ENCODE assay signal across 1 cellular context in the genomic region with DNA sequence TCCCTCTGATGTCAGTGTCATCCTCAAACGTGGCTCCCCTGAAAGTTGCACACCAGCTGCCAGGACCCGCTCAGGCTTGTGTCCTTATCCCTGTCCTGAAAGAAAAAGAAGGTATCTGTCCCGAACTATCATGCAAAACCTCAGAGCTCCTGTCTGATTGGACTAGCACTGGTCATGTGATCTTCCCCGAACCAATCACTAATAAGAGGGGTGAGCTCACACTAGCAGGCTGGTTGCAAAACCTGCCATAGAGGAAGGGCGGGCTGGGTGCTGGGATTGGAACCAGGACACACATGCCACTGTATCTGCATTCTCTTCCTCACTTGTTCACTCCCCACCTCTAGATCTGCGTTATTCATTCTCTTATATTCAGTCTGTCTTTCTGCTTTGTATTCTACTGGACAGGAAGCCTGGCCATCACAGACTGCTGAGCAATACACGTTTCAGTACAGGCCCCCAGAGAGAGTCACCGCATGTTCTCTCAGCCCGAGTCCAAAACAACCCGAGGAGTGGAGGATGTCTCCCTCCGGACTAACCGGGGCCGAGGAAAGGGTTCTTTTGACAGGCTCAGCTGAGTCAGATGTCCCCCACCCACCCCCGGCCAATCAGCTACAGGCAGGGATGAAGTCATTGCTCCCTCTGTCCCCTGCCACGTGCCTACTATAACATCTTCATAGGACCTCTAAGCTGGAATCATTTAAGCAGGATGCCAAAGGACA.
TF ChIP-seq lines count a peak whose summit lies in the region.

No MANE protein-coding gene starts in this region.

TF ChIP-seq in K562, 482 proteins besides CTCF, POLR2A, EP300 and RAD21 (continues in another document):
- TF ChIP-seq, protein P1, sequence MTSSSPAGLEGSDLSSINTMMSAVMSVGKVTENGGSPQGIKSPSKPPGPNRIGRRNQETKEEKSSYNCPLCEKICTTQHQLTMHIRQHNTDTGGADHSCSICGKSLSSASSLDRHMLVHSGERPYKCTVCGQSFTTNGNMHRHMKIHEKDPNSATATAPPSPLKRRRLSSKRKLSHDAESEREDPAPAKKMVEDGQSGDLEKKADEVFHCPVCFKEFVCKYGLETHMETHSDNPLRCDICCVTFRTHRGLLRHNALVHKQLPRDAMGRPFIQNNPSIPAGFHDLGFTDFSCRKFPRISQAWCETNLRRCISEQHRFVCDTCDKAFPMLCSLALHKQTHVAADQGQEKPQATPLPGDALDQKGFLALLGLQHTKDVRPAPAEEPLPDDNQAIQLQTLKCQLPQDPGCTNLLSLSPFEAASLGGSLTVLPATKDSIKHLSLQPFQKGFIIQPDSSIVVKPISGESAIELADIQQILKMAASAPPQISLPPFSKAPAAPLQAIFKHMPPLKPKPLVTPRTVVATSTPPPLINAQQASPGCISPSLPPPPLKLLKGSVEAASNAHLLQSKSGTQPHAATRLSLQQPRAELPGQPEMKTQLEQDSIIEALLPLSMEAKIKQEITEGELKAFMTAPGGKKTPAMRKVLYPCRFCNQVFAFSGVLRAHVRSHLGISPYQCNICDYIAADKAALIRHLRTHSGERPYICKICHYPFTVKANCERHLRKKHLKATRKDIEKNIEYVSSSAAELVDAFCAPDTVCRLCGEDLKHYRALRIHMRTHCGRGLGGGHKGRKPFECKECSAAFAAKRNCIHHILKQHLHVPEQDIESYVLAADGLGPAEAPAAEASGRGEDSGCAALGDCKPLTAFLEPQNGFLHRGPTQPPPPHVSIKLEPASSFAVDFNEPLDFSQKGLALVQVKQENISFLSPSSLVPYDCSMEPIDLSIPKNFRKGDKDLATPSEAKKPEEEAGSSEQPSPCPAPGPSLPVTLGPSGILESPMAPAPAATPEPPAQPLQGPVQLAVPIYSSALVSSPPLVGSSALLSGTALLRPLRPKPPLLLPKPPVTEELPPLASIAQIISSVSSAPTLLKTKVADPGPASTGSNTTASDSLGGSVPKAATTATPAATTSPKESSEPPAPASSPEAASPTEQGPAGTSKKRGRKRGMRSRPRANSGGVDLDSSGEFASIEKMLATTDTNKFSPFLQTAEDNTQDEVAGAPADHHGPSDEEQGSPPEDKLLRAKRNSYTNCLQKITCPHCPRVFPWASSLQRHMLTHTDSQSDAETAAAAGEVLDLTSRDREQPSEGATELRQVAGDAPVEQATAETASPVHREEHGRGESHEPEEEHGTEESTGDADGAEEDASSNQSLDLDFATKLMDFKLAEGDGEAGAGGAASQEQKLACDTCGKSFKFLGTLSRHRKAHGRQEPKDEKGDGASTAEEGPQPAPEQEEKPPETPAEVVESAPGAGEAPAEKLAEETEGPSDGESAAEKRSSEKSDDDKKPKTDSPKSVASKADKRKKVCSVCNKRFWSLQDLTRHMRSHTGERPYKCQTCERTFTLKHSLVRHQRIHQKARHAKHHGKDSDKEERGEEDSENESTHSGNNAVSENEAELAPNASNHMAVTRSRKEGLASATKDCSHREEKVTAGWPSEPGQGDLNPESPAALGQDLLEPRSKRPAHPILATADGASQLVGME (CRISPR knock-in tag; IDR thresholded peaks at IDR 0.05): no peak
- peak; percentile 95 for TF ChIP-seq NFYB (IDR thresholded peaks at IDR 0.05; ENCODE audit: extremely low read depth, insufficient read length)
- TF ChIP-seq MEIS2 (IDR thresholded peaks at IDR 0.05; ENCODE audit: partially characterized antibody): no peak
- TF ChIP-seq ZZZ3 (IDR thresholded peaks at IDR 0.05): no peak
- TF ChIP-seq NR2C2 (CRISPR knock-in tag; IDR thresholded peaks at IDR 0.05): 0 out of 2 replicates have a peak, but pooled peaks have one; percentile 16
- no peak for TF ChIP-seq NR2C2 (tag; IDR thresholded peaks at IDR 0.05)
- peak; percentile 35 for TF ChIP-seq CBFA2T2 (conservative IDR thresholded peaks at IDR 0.05)
- TF ChIP-seq HSF4 (CRISPR knock-in tag; IDR thresholded peaks at IDR 0.05; ENCODE audit: borderline replicate concordance): no peak
- peak; percentile 73 for TF ChIP-seq NEUROD1 (IDR thresholded peaks at IDR 0.05; ENCODE audit: borderline replicate concordance, low read depth, low read length, partially characterized antibody)
- no peak for TF ChIP-seq RBM15 (IDR thresholded peaks at IDR 0.05; ENCODE audit: insufficient read depth, low read length)
- TF ChIP-seq, protein P2, sequence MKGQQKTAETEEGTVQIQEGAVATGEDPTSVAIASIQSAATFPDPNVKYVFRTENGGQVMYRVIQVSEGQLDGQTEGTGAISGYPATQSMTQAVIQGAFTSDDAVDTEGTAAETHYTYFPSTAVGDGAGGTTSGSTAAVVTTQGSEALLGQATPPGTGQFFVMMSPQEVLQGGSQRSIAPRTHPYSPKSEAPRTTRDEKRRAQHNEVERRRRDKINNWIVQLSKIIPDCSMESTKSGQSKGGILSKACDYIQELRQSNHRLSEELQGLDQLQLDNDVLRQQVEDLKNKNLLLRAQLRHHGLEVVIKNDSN (CRISPR knock-in tag; IDR thresholded peaks at IDR 0.05): peak; percentile 89
- peak; percentile 91 for TF ChIP-seq RAD51 (IDR thresholded peaks at IDR 0.05; ENCODE audit: borderline replicate concordance, low read depth)
- TF ChIP-seq RBM22 (IDR thresholded peaks at IDR 0.05; ENCODE audit: low read depth, low read length, poor library complexity, severe bottlenecking): no peak
- TF ChIP-seq ATF7 (IDR thresholded peaks at IDR 0.05): peak; percentile 88
- peak; percentile 44; the same call in 1 of the 2 replicates for TF ChIP-seq ATF3 (IDR thresholded peaks at IDR 0.05)
- TF ChIP-seq ATF3 (CRISPR knock-in tag; conservative IDR thresholded peaks at IDR 0.05): no peak
- peak; percentile 96 for TF ChIP-seq TFE3 (CRISPR knock-in tag; IDR thresholded peaks at IDR 0.05)
- no peak for TF ChIP-seq HEY1 (CRISPR knock-in tag; IDR thresholded peaks at IDR 0.05; ENCODE audit: borderline replicate concordance)
- TF ChIP-seq CREM (IDR thresholded peaks at IDR 0.05; ENCODE audit: low read depth): no peak
- no peak for TF ChIP-seq ZNF507 (tag; conservative IDR thresholded peaks at IDR 0.05)
- peak; percentile 35; the same call in 1 of the 2 replicates for TF ChIP-seq MGA (IDR thresholded peaks at IDR 0.05)
- TF ChIP-seq SMARCB1 (IDR thresholded peaks at IDR 0.05; ENCODE audit: insufficient read length, low read depth): no peak
- peak; percentile 92 for TF ChIP-seq CEBPB (tag; IDR thresholded peaks at IDR 0.05)
- TF ChIP-seq E2F6 (IDR thresholded peaks at IDR 0.05; ENCODE audit: borderline replicate concordance in 1 of 2, extremely low read depth in 1 of 2, insufficient read depth in 1 of 2, insufficient read length in 1 of 2, low read depth in 1 of 2, low read length in 1 of 2, poor library complexity in 1 of 2, severe bottlenecking in 1 of 2): no peak
- TF ChIP-seq, protein P3, sequence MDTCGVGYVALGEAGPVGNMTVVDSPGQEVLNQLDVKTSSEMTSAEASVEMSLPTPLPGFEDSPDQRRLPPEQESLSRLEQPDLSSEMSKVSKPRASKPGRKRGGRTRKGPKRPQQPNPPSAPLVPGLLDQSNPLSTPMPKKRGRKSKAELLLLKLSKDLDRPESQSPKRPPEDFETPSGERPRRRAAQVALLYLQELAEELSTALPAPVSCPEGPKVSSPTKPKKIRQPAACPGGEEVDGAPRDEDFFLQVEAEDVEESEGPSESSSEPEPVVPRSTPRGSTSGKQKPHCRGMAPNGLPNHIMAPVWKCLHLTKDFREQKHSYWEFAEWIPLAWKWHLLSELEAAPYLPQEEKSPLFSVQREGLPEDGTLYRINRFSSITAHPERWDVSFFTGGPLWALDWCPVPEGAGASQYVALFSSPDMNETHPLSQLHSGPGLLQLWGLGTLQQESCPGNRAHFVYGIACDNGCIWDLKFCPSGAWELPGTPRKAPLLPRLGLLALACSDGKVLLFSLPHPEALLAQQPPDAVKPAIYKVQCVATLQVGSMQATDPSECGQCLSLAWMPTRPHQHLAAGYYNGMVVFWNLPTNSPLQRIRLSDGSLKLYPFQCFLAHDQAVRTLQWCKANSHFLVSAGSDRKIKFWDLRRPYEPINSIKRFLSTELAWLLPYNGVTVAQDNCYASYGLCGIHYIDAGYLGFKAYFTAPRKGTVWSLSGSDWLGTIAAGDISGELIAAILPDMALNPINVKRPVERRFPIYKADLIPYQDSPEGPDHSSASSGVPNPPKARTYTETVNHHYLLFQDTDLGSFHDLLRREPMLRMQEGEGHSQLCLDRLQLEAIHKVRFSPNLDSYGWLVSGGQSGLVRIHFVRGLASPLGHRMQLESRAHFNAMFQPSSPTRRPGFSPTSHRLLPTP (IDR thresholded peaks at IDR 0.05; ENCODE audit: borderline replicate concordance, extremely low read depth, insufficient read length): no peak
- no peak for TF ChIP-seq SMARCE1 (IDR thresholded peaks at IDR 0.05)
